Comparison of ENCODE assay signal across 8 cellular contexts in the genomic region with DNA sequence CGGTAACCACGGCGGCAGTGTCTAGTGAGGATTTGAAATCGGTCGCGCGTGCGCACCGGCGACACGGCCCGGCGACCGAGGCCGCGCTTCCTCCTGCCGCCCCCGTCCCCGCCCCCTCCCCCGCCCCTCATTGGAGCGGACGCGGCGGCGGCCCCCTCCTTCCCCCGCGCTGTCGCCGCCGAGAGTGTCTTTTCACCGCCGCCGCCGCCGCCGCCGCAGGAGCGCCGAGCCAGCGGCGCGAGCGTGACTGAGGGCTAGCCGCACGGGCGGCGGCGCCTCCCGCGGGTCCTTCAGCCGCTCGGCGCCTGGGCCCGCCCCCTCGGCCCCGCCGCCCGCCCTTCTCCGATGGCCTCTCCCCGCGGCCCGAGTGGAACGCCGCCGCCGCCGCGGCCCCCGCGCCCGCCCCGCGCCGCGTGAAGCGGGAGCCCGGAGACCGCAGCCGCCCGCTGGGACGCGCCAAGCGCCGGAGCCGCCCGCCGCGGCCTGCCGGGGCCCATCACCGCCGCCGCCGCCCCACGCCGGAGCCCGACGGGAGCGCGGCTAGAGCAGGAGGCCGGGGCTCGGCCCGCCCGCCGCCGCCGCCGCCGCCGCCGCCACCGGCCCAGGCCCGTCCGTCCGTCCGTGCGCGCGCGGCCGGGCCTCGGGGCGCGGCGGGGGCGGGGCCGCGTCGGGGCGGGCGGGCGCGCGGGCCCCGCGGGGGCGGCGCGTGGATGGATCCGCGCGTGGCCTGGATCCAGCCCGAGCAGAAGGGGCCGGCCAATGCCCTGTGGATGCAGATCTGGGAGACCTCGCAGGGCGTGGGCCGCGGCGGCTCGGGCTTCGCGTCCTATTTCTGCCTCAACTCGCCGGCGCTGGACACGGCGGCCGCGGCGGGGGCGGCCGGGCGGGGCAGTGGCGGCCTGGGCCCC. TPM values are rescaled to one million over a fixed set of nuclear protein-coding genes. Genes with fewer than 3 reads are reported as not detected.
DNase-seq lines count a peak whose midpoint lies in the region; ATAC-seq, FAIRE-seq and TF ChIP-seq lines count a peak whose summit lies in the region.

TENT4A (plus strand) TSS at position 159 of the 908 bp plus-strand sequence; CDS start at position 711, 552 bp downstream.

- no peak for TF ChIP-seq RAD21 in GM12878 (IDR thresholded peaks at IDR 0.05; ENCODE audit: insufficient read depth, low read depth, low read length)

- intact Hi-C loops in GM12878 (cut with micrococcal nuclease; ENCODE audit: unreplicated experiment) = loop anchor here (2.0 to 10.0 kb wide), 3 partner anchors 15 to 959 kb away; partner anchors contain the start of gene MED10

- H3K27ac ChIP-seq in GM12878 (ENCODE audit: control insufficient read depth, insufficient read depth) (peak within 1 kb of the TSS; percentile 93), skin epidermis (peak within 1 kb of the TSS; percentile 85 to 98 (median 94))

- RAD21 ChIA-PET in GM12878 (lab: Charles Lee; ENCODE audit: unreplicated experiment) = interaction anchor here (1.0 to 1.2 kb wide), 6 partner anchors 9 to 80 kb away, joined by 3 to 8 read pairs (median 4); partner anchors contain the start of genes NSUN2 and SRD5A1

- FAIRE-seq in GM12878 (lab: Jason Lieb, UNC) = no peak

- H3K4me3 ChIP-seq in GM12878 (peak within 1 kb of the TSS; percentile 85), iPS-15b (ENCODE audit: low read depth, low read length) (peak within 1 kb of the TSS; percentile 64), skin epidermis (peak within 1 kb of the TSS; percentile 63 to 89 (median 70))

- SMC1A ChIA-PET in GM12878 (lab: Charles Lee; ENCODE audit: uncharacterized antibody, unreplicated experiment) = interaction anchor here (1.0 kb wide), 1 partner anchor 23 kb away, joined by 5 read pairs; no protein-coding TSS in a partner anchor

- TF ChIP-seq CTCF in GM10248 (IDR thresholded peaks at IDR 0.05; ENCODE audit: control extremely low read depth, extremely low read depth, low read depth, missing control alignments) (no peak), GM12878 (IDR thresholded peaks at IDR 0.05 in 2 of 3, conservative IDR thresholded peaks at IDR 0.05 in 1 of 3; ENCODE audit: control insufficient read depth in 2 of 3, extremely low read depth in 1 of 3, insufficient read depth in 1 of 3, low read depth in 3 of 3, low read length in 3 of 3) (no peak)

- in situ Hi-C loops in GM12878 (cut with MboI) = no loop called here

- ATAC-seq in GM21723 (IDR thresholded peaks at IDR 0.05; ENCODE audit: unreplicated experiment) (peak; percentile 11), GM12878 (no peak)

- TF ChIP-seq POLR2A in GM12878 (IDR thresholded peaks at IDR 0.05; ENCODE audit: low read depth, low read length) = peak; percentile 12; the same call in 1 of the 2 replicates

- POLR2A ChIA-PET in GM10248 (lab: Yijun Ruan, JAX) (interaction anchor here (0.6 to 1.0 kb wide), 2 partner anchors 15 to 19 kb away, joined by 3 to 4 read pairs; no protein-coding TSS in a partner anchor), GM12878 (lab: Charles Lee) (interaction anchor here (0.6 to 1.2 kb wide), 3 partner anchors 17 to 80 kb away, joined by 3 to 4 read pairs (median 3); partner anchors contain the start of genes NSUN2 and SRD5A1)

- WGBS in GM12878 (ENCODE audit: insufficient coverage, insufficient replicate concordance, low lambda C conversion rate, missing lambda C conversion rate) = 1% methylated on average over 14 of the region's 163 CpGs

- peaks cover 0 to 11% of the 10 kb centered on the region in 2 experiments; a peak in 1 of 4 replicates for H3K36me3 ChIP-seq in GM12878 (ENCODE audit: control insufficient read depth in 2 of 2, insufficient read depth in 2 of 2, low read length in 1 of 2)
- H3K36me3 ChIP-seq in iPS-15b (ENCODE audit: control insufficient read depth, insufficient read depth, low read length) = peaks cover 5% of the 10 kb centered on the region

- DNase-seq in GM10248 (ENCODE audit: extremely low spot score) = peak; percentile 98
- DNase-seq in NCI-H1417 (lab: John Stamatoyannopoulos, UW) = peak in 2 of 3 experiments; percentile 56 to 97
- no peak for DNase-seq in GM12878 (ENCODE audit: low read depth, low spot score)
- no peak for DNase-seq in DMS114 treated with DMSO at 0.1 percent for 48 hours (lab: John Stamatoyannopoulos, UW; ENCODE audit: unreplicated experiment)
- DNase-seq in SIG-M5 (lab: John Stamatoyannopoulos, UW) = no peak

- peaks cover 30% of the 10 kb centered on the region for H3K4me1 ChIP-seq in GM12878 (ENCODE audit: control insufficient read depth, insufficient read depth, low read length)
- peaks cover 11% of the 10 kb centered on the region for H3K4me1 ChIP-seq in iPS-15b (ENCODE audit: control insufficient read depth, insufficient read depth, low read length)

- CTCF ChIA-PET in GM10248 (lab: Yijun Ruan, JAX) (interaction anchor here (1.3 to 1.8 kb wide), 2 partner anchors 12 to 93 kb away, joined by 3 to 7 read pairs; no protein-coding TSS in a partner anchor), GM12878 (lab: Yijun Ruan, JAX) (no interaction called here)

- H3K4me2 ChIP-seq in GM12878 (ENCODE audit: control insufficient read depth, insufficient read depth) = peak within 1 kb of the TSS; percentile 94

- peak within 1 kb of the TSS; percentile 84 for H2AFZ ChIP-seq in GM12878 (ENCODE audit: control insufficient read depth, low read depth, low read length)

- peaks cover 16% of the 10 kb centered on the region for H4K20me1 ChIP-seq in GM12878 (ENCODE audit: control insufficient read depth, insufficient read depth)

- no peaks in the 10 kb centered on the region for H3K9me3 ChIP-seq in GM12878 (replicated peaks; ENCODE audit: control insufficient read depth, insufficient read depth, low read length)
- H3K9me3 ChIP-seq in iPS-15b (ENCODE audit: control insufficient read depth, insufficient read depth, low read length) = no peaks in the 10 kb centered on the region

- H3K9ac ChIP-seq in GM12878 (ENCODE audit: control insufficient read depth, insufficient read depth, low read length) (peak within 1 kb of the TSS; percentile 89), iPS-15b (ENCODE audit: low read depth, low read length) (peak within 1 kb of the TSS; percentile 76)

- BruUV-seq in GM12878 (replicated peaks; lab: Mats Ljungman, UMichigan) = no TSS peak

- no peak for TF ChIP-seq EP300 in GM12878 (IDR thresholded peaks at IDR 0.05; ENCODE audit: borderline replicate concordance in 1 of 2, control insufficient read depth in 1 of 2, low read depth in 2 of 2, low read length in 2 of 2)

- H3K79me2 ChIP-seq in GM12878 (ENCODE audit: control insufficient read depth, insufficient read depth, low read length) = peaks cover 47% of the 10 kb centered on the region

- H3K27me3 ChIP-seq in GM12878 (replicated peaks in 1 of 2; ENCODE audit: control insufficient read depth in 2 of 2, insufficient read depth in 2 of 2, low read length in 1 of 2) (no peaks in the 10 kb centered on the region), iPS-15b (ENCODE audit: control insufficient read depth, insufficient read depth, low read length) (peaks cover 19% of the 10 kb centered on the region)

TF ChIP-seq in GM12878, 131 proteins besides CTCF, POLR2A, EP300 and RAD21 (continues in another document):
- peak in 1 of 2 experiments; percentile 72; a peak in 3 of 4 replicates for TF ChIP-seq BHLHE40 (IDR thresholded peaks at IDR 0.05; ENCODE audit: borderline replicate concordance in 1 of 2, low read depth in 2 of 2, low read length in 1 of 2)
- peak; percentile 77 for TF ChIP-seq IKZF1 (conservative IDR thresholded peaks at IDR 0.05)
- no peak for TF ChIP-seq HDAC6 (IDR thresholded peaks at IDR 0.05; ENCODE audit: unreplicated experiment)
- TF ChIP-seq CBX3 (IDR thresholded peaks at IDR 0.05; ENCODE audit: borderline replicate concordance, low read depth) = no peak
- TF ChIP-seq, protein P1, sequence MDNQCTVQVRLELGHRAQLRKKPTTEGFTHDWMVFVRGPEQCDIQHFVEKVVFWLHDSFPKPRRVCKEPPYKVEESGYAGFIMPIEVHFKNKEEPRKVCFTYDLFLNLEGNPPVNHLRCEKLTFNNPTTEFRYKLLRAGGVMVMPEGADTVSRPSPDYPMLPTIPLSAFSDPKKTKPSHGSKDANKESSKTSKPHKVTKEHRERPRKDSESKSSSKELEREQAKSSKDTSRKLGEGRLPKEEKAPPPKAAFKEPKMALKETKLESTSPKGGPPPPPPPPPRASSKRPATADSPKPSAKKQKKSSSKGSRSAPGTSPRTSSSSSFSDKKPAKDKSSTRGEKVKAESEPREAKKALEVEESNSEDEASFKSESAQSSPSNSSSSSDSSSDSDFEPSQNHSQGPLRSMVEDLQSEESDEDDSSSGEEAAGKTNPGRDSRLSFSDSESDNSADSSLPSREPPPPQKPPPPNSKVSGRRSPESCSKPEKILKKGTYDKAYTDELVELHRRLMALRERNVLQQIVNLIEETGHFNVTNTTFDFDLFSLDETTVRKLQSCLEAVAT (IDR thresholded peaks at IDR 0.05) = no peak
- TF ChIP-seq TCF3 (IDR thresholded peaks at IDR 0.05; ENCODE audit: borderline replicate concordance, insufficient read depth, low read depth, low read length) = no peak
- no peak for TF ChIP-seq RB1 (IDR thresholded peaks at IDR 0.05; ENCODE audit: borderline replicate concordance)
- TF ChIP-seq NRF1 (conservative IDR thresholded peaks at IDR 0.05; ENCODE audit: low read depth, low read length) = peak; percentile 35

RNA-seq across cellular contexts. Expression of gene TENT4A, which starts in this region (rescaled TPM):
- total RNA-seq in GM12878 (2013; cell fraction: nucleolus; rRNA removed) = 184 and 188 TPM in 2 replicates
- total RNA-seq in GM12878 (2014; rRNA removed) (15.4 and 18.3 TPM in 2 replicates), GM12878 (2014; rRNA removed; fragmentation: Illumina TruSeq; extraction: Trizol) (14.4 and 18.4 TPM in 2 replicates), GM12878 (2021) (26.1 and 30.6 TPM in 2 replicates)
- 13.0 TPM for polyA plus RNA-seq in GM12878 (2011; ENCODE audit: low read depth)
- polyA plus RNA-seq in GM12878 (2011; rRNA removed) (8.7 and 10.5 TPM in 2 replicates), GM12878 (2014; fragmentation: Illumina TruSeq; extraction: Trizol) (18.4 and 27.5 TPM in 2 replicates), GM12878 (2014; fragmentation: Nextera tagmentation; extraction: Ambion mirVana) (1 to 10 TPM; 1.4 to 2.8 TPM), GM12878 (2014; rRNA removed) (25.8 and 28.7 TPM in 2 replicates), GM12878 (2016; fragmentation: Nextera tagmentation; extraction: Ambion mirVana) (1 to 10 TPM; 2.5 to 3.4 TPM)
- 7.8 and 8.6 TPM in 2 replicates for polyA plus RNA-seq in GM12878 (2011; cell fraction: cytosol; rRNA removed)
- polyA plus RNA-seq in GM12878 (2011; cell fraction: nucleus; rRNA removed) = 101 and 119 TPM in 2 replicates
- polyA plus RNA-seq in GM12878 (2012) = 23.9 and 25.8 TPM in 2 replicates
- polyA minus RNA-seq in GM12878 (2011; rRNA and poly(A)+ RNA removed) = 20.3 and 25.2 TPM in 2 replicates
- polyA minus RNA-seq in GM12878 (2011; cell fraction: cytosol; rRNA and poly(A)+ RNA removed) = 11.1 and 12.5 TPM in 2 replicates
- 49.2 and 70.5 TPM in 2 replicates for polyA minus RNA-seq in GM12878 (2011; cell fraction: nucleus; rRNA and poly(A)+ RNA removed)

Comparison
In these comparisons a context has a peak if more than half of its experiments do, and no peak if none do; other contexts are left out.
1. DNase-seq: peak in GM10248 (single experiment) and NCI-H1417 (2 of 3); none in GM12878 (single experiment), DMS114 treated with DMSO at 0.1 percent for 48 hours (single experiment) and SIG-M5 (single experiment).
2. Peak in every context shown above with its lines, with median percentiles within 50 percentile points of each other: H3K4me3 ChIP-seq.